1 cellular context compared by ENCODE assay signal in the genomic region with DNA sequence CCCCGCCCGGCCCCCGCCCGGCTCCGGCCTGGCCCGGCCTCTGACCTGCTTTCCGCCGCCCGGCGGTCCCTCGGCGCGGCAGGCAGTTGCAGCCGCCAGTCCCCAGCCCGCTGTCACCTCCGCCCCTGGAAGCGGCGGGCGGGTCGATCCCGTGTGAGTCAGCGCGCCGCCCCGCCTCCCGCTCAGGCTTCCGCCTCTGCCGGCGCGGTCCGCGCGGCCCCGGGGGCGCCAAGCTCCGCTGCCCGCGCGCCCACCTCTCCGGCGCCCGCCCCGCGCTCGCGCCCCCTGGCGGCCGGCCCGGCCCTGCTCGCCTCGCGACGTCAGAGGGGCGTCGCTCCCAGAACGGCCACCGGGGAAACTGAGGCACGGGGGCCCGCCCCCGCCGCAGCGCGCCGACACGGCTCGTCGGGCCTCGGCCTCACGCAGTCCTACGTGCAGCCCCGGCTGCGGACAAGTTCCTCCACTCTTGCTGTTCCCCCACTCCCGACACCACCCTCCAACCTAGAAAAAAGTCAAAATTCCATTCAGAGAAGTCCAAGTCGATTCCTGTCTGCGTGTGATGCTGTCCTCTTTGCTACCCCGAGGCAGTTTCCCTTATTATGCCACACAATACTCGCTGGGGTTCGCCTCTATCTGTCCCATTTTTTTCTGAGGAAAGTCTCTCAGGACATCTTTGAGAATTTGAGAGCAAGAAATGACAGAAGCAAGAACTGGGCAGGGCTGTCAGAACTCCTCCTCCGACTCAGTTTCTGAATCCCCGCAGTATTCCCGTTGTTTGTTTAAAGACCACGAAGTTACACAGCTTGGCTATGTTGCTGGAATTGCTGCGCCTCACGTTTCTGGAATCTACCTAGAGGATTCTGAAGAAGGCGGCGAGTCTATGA.
TF ChIP-seq lines count a peak whose summit lies in the region.

A gene with protein sequence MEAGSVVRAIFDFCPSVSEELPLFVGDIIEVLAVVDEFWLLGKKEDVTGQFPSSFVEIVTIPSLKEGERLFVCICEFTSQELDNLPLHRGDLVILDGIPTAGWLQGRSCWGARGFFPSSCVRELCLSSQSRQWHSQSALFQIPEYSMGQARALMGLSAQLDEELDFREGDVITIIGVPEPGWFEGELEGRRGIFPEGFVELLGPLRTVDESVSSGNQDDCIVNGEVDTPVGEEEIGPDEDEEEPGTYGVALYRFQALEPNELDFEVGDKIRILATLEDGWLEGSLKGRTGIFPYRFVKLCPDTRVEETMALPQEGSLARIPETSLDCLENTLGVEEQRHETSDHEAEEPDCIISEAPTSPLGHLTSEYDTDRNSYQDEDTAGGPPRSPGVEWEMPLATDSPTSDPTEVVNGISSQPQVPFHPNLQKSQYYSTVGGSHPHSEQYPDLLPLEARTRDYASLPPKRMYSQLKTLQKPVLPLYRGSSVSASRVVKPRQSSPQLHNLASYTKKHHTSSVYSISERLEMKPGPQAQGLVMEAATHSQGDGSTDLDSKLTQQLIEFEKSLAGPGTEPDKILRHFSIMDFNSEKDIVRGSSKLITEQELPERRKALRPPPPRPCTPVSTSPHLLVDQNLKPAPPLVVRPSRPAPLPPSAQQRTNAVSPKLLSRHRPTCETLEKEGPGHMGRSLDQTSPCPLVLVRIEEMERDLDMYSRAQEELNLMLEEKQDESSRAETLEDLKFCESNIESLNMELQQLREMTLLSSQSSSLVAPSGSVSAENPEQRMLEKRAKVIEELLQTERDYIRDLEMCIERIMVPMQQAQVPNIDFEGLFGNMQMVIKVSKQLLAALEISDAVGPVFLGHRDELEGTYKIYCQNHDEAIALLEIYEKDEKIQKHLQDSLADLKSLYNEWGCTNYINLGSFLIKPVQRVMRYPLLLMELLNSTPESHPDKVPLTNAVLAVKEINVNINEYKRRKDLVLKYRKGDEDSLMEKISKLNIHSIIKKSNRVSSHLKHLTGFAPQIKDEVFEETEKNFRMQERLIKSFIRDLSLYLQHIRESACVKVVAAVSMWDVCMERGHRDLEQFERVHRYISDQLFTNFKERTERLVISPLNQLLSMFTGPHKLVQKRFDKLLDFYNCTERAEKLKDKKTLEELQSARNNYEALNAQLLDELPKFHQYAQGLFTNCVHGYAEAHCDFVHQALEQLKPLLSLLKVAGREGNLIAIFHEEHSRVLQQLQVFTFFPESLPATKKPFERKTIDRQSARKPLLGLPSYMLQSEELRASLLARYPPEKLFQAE (N-terminal part only) (minus strand): TSS at position 155 of the 884 bp plus-strand sequence. CDS start 37,823 bp downstream, outside the sequence.

TF ChIP-seq in HEK293, 187 proteins besides CTCF, POLR2A, EP300 and RAD21 (continued from another document):
- TF ChIP-seq ZNF362 (tag by site-specific recombination; IDR thresholded peaks at IDR 0.05), result peak; percentile 68
- TF ChIP-seq ZNF600 (tag by site-specific recombination; IDR thresholded peaks at IDR 0.05), result peak; percentile 56; the same call in 1 of the 2 replicates
- TF ChIP-seq GFI1B (tag by site-specific recombination; IDR thresholded peaks at IDR 0.05), result no peak
- TF ChIP-seq, protein P1, sequence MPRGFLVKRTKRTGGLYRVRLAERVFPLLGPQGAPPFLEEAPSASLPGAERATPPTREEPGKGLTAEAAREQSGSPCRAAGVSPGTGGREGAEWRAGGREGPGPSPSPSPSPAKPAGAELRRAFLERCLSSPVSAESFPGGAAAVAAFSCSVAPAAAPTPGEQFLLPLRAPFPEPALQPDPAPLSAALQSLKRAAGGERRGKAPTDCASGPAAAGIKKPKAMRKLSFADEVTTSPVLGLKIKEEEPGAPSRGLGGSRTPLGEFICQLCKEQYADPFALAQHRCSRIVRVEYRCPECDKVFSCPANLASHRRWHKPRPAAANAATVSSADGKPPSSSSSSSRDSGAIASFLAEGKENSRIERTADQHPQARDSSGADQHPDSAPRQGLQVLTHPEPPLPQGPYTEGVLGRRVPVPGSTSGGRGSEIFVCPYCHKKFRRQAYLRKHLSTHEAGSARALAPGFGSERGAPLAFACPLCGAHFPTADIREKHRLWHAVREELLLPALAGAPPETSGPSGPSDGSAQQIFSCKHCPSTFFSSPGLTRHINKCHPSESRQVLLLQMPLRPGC (tag by site-specific recombination; IDR thresholded peaks at IDR 0.05), result no peak
- TF ChIP-seq ZNF223 (tag by site-specific recombination; IDR thresholded peaks at IDR 0.05), result no peak
- peak; percentile 25; the same call in 1 of the 2 replicates for TF ChIP-seq ZNF692 (tag by site-specific recombination; IDR thresholded peaks at IDR 0.05)
- TF ChIP-seq, protein P2, sequence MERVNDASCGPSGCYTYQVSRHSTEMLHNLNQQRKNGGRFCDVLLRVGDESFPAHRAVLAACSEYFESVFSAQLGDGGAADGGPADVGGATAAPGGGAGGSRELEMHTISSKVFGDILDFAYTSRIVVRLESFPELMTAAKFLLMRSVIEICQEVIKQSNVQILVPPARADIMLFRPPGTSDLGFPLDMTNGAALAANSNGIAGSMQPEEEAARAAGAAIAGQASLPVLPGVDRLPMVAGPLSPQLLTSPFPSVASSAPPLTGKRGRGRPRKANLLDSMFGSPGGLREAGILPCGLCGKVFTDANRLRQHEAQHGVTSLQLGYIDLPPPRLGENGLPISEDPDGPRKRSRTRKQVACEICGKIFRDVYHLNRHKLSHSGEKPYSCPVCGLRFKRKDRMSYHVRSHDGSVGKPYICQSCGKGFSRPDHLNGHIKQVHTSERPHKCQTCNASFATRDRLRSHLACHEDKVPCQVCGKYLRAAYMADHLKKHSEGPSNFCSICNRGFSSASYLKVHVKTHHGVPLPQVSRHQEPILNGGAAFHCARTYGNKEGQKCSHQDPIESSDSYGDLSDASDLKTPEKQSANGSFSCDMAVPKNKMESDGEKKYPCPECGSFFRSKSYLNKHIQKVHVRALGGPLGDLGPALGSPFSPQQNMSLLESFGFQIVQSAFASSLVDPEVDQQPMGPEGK (tag by site-specific recombination; IDR thresholded peaks at IDR 0.05), result peak; percentile 65
- peak; percentile 80 for TF ChIP-seq ZNF335 (tag by site-specific recombination; conservative IDR thresholded peaks at IDR 0.05)
- TF ChIP-seq, protein P3, sequence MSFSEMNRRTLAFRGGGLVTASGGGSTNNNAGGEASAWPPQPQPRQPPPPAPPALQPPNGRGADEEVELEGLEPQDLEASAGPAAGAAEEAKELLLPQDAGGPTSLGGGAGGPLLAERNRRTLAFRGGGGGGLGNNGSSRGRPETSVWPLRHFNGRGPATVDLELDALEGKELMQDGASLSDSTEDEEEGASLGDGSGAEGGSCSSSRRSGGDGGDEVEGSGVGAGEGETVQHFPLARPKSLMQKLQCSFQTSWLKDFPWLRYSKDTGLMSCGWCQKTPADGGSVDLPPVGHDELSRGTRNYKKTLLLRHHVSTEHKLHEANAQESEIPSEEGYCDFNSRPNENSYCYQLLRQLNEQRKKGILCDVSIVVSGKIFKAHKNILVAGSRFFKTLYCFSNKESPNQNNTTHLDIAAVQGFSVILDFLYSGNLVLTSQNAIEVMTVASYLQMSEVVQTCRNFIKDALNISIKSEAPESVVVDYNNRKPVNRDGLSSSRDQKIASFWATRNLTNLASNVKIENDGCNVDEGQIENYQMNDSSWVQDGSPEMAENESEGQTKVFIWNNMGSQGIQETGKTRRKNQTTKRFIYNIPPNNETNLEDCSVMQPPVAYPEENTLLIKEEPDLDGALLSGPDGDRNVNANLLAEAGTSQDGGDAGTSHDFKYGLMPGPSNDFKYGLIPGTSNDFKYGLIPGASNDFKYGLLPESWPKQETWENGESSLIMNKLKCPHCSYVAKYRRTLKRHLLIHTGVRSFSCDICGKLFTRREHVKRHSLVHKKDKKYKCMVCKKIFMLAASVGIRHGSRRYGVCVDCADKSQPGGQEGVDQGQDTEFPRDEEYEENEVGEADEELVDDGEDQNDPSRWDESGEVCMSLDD (tag by site-specific recombination; IDR thresholded peaks at IDR 0.05), result 0 out of 2 replicates have a peak, but pooled peaks have one; percentile 41
- 0 out of 2 replicates have a peak, but pooled peaks have one; percentile 43 for TF ChIP-seq ZBTB20 (tag by site-specific recombination; IDR thresholded peaks at IDR 0.05)
- TF ChIP-seq ZBTB11 (tag by site-specific recombination; conservative IDR thresholded peaks at IDR 0.05; ENCODE audit: low read depth), result 0 out of 2 replicates have a peak, but pooled peaks have one; percentile 33
- no peak for TF ChIP-seq GLI4 (tag by site-specific recombination; IDR thresholded peaks at IDR 0.05)
- peak; percentile 75; the same call in 1 of the 2 replicates for TF ChIP-seq KLF9 (tag by site-specific recombination; IDR thresholded peaks at IDR 0.05; ENCODE audit: low read depth)
- TF ChIP-seq ZBTB17 (tag by site-specific recombination; IDR thresholded peaks at IDR 0.05), result peak; percentile 63
- peak; percentile 94 for TF ChIP-seq ZNF341 (tag by site-specific recombination; IDR thresholded peaks at IDR 0.05; ENCODE audit: low read depth)
